ENCODE assay signal across 2 cellular contexts in genomic region chr12:63006536-63006935, GRCh38.
TF ChIP-seq lines count a peak whose summit lies in the region.

No MANE protein-coding gene starts in this region.

TF ChIP-seq in HepG2, 621 proteins besides CTCF, POLR2A, EP300 and RAD21:
- TF ChIP-seq CEBPB (IDR thresholded peaks at IDR 0.05; ENCODE audit: borderline replicate concordance, low read depth, low read length), result peak; percentile 72
- no peak for TF ChIP-seq TFAP4 (IDR thresholded peaks at IDR 0.05; ENCODE audit: borderline replicate concordance, low read depth)

TF ChIP-seq in H1, 55 proteins besides CTCF, POLR2A, EP300 and RAD21:
- TF ChIP-seq CEBPB (IDR thresholded peaks at IDR 0.05; ENCODE audit: low read depth, low read length) (peak; percentile 56; the same call in 1 of the 2 replicates), SP2 (IDR thresholded peaks at IDR 0.05; ENCODE audit: low read length) (no peak)
